In genomic region chr20:8524716-8525343, GRCh38 we compare ENCODE assay signal across 14 cellular contexts.
DNase-seq lines count a peak whose midpoint lies in the region; ATAC-seq and TF ChIP-seq lines count a peak whose summit lies in the region.
"Had no signal": no experiment of that assay in that cellular context is flagged by ENCODE, and none has a peak within 500 bp of the region (broad histone marks: within the 10 kb centered on the region; RNA-seq: fewer than 3 reads in every experiment).

No MANE protein-coding gene starts in this region.

- no peak overlapping the region for H3K23ac ChIP-seq in mesendoderm (ENCODE audit: low read length)

- peak overlapping the region; percentile 18 for H2AFZ ChIP-seq in ACC112 (ENCODE audit: low read length, unreplicated experiment)
- H2AFZ ChIP-seq in PC-9, result no peak overlapping the region

- H4K5ac ChIP-seq in mesendoderm (ENCODE audit: low read length), result no peak overlapping the region

- peak overlapping the region; percentile 55; the same call in 1 of the 2 replicates for H3K27ac Mint-ChIP-seq in WTC11
- no peak overlapping the region for H3K27ac Mint-ChIP-seq in activated CD4-positive, alpha-beta memory T cell treated with anti-CD3 and anti-CD28 coated beads, Interleukin-2, amount 10 ng/mL, durations not matched to agents 7 days and 5 days
- H3K27ac Mint-ChIP-seq: CD4-positive, alpha-beta memory T cell had no signal

- no peaks in the 10 kb centered on the region for H3K79me1 ChIP-seq in mesendoderm (ENCODE audit: low read length)

- no peak overlapping the region for H2AK5ac ChIP-seq in mesendoderm (ENCODE audit: low read length)

- H3K4me1 ChIP-seq in ACC112 (ENCODE audit: control insufficient read depth, insufficient read depth, low read length, unreplicated experiment), result peaks cover 5% of the 10 kb centered on the region
- H3K4me1 ChIP-seq in HUES6 (ENCODE audit: control insufficient read depth, insufficient read depth, low read length), result peaks cover 9% of the 10 kb centered on the region
- peaks cover 7% of the 10 kb centered on the region for H3K4me1 ChIP-seq in mesendoderm (ENCODE audit: control insufficient read depth, low read depth, low read length)
- H3K4me1 ChIP-seq in PC-9 (replicated peaks; ENCODE audit: insufficient read depth), result no peaks in the 10 kb centered on the region

- no peaks in the 10 kb centered on the region for H3K9me2 ChIP-seq in PC-9 (ENCODE audit: insufficient read depth)

- no peak overlapping the region for H3K56ac ChIP-seq in mesendoderm (ENCODE audit: low read length)

- H3K27ac ChIP-seq in ACC112 (ENCODE audit: low read depth, low read length) (no peak overlapping the region), HUES6 (ENCODE audit: low read depth, low read length) (peak overlapping the region; percentile 58; the same call in 1 of the 2 replicates), mesendoderm (ENCODE audit: low read depth, low read length) (no peak overlapping the region), PC-9 (no peak overlapping the region)

- H3K4me3 Mint-ChIP-seq in WTC11, result no peak overlapping the region
- H3K4me3 Mint-ChIP-seq in activated CD4-positive, alpha-beta memory T cell treated with anti-CD3 and anti-CD28 coated beads, Interleukin-2, amount 10 ng/mL, durations not matched to agents 7 days and 5 days, result no peak overlapping the region
- H3K4me3 Mint-ChIP-seq: CD4-positive, alpha-beta memory T cell had no signal

- no peak overlapping the region for H2BK15ac ChIP-seq in mesendoderm (replicated peaks; ENCODE audit: low read depth)

- no peak overlapping the region for H3K4ac ChIP-seq in mesendoderm (ENCODE audit: low read depth, low read length)

- peaks cover 3% of the 10 kb centered on the region; the same call in 1 of the 2 replicates for H4K20me1 ChIP-seq in PC-9 (ENCODE audit: insufficient read depth)

- H3K36me3 Mint-ChIP-seq in WTC11, result no peaks in the 10 kb centered on the region
- no peaks in the 10 kb centered on the region for H3K36me3 Mint-ChIP-seq in activated CD4-positive, alpha-beta memory T cell treated with anti-CD3 and anti-CD28 coated beads, Interleukin-2, amount 10 ng/mL, durations not matched to agents 7 days and 5 days (ENCODE audit: low read depth)
- H3K36me3 Mint-ChIP-seq: CD4-positive, alpha-beta memory T cell had no signal

- H3K9me3 ChIP-seq in HUES6 (ENCODE audit: control insufficient read depth, insufficient read depth, low read depth, low read length), result no peaks in the 10 kb centered on the region
- no peaks in the 10 kb centered on the region for H3K9me3 ChIP-seq in PC-9 (ENCODE audit: insufficient read depth, low read depth)
- H3K9me3 ChIP-seq: BE2C had no signal

- H3K18ac ChIP-seq in mesendoderm (ENCODE audit: low read length), result peak overlapping the region; percentile 9

- H3K79me2 ChIP-seq in ACC112 (ENCODE audit: control insufficient read depth, insufficient read depth, low read length, unreplicated experiment), result no peaks in the 10 kb centered on the region
- no peaks in the 10 kb centered on the region for H3K79me2 ChIP-seq in mesendoderm (ENCODE audit: control insufficient read depth, insufficient read depth, low read length)
- no peaks in the 10 kb centered on the region for H3K79me2 ChIP-seq in PC-9 (ENCODE audit: low read depth)

- H3K27me3 ChIP-seq in ACC112 (ENCODE audit: insufficient read depth, low read length), result no peaks in the 10 kb centered on the region
- H3K27me3 ChIP-seq in HUES6 (ENCODE audit: control insufficient read depth, insufficient read depth, low read length), result no peaks in the 10 kb centered on the region
- no peaks in the 10 kb centered on the region for H3K27me3 ChIP-seq in mesendoderm (ENCODE audit: insufficient read depth, low read length, poor library complexity)
- no peaks in the 10 kb centered on the region for H3K27me3 ChIP-seq in PC-9 (ENCODE audit: insufficient read depth, low read depth)
- H3K27me3 ChIP-seq: BE2C had no signal

- H3K4me1 Mint-ChIP-seq in WTC11, result peaks cover 20% of the 10 kb centered on the region
- H3K4me1 Mint-ChIP-seq in activated CD4-positive, alpha-beta memory T cell treated with anti-CD3 and anti-CD28 coated beads, Interleukin-2, amount 10 ng/mL, durations not matched to agents 7 days and 5 days, result no peaks in the 10 kb centered on the region
- H3K4me1 Mint-ChIP-seq: CD4-positive, alpha-beta memory T cell had no signal

- no peak for TF ChIP-seq CTCF in WTC11 (IDR thresholded peaks at IDR 0.05)
- TF ChIP-seq CTCF in PC-9 (conservative IDR thresholded peaks at IDR 0.05), result no peak

- POLR2A ChIA-PET in WTC11 (lab: Charles Lee) (no interaction called here), PC-9 (lab: Charles Lee; ENCODE audit: unreplicated experiment) (no interaction called here)
- POLR2A ChIA-PET in activated CD4-positive, alpha-beta memory T cell treated with anti-CD3 and anti-CD28 coated beads, Interleukin-2, amount 10 ng/mL, durations not matched to agents 7 days and 5 days (lab: Charles Lee), result no interaction called here

- intact Hi-C loops in PC-9 (cut with micrococcal nuclease; ENCODE audit: unreplicated experiment), result no loop called here

- H2BK5ac ChIP-seq in mesendoderm (ENCODE audit: low read length), result no peak overlapping the region

- CTCF ChIA-PET in WTC11 (lab: Charles Lee) (interaction anchor here (0.8 kb wide), 1 partner anchor 84 kb away, joined by 3 read pairs; no protein-coding TSS in a partner anchor), PC-9 (lab: Charles Lee) (no interaction called here)
- CTCF ChIA-PET in activated CD4-positive, alpha-beta memory T cell treated with anti-CD3 and anti-CD28 coated beads, Interleukin-2, amount 10 ng/mL, durations not matched to agents 7 days and 5 days (lab: Charles Lee), result no interaction called here

- no peaks in the 10 kb centered on the region for H3F3A ChIP-seq in PC-9 (ENCODE audit: insufficient read depth, low read depth)

- no peaks in the 10 kb centered on the region for H3K9me3 Mint-ChIP-seq in WTC11
- no peaks in the 10 kb centered on the region for H3K9me3 Mint-ChIP-seq in activated CD4-positive, alpha-beta memory T cell treated with anti-CD3 and anti-CD28 coated beads, Interleukin-2, amount 10 ng/mL, durations not matched to agents 7 days and 5 days
- H3K9me3 Mint-ChIP-seq: CD4-positive, alpha-beta memory T cell had no signal

- H2BK120ac ChIP-seq in mesendoderm (ENCODE audit: low read depth, low read length), result no peak overlapping the region

- no TSS peak for BruUV-seq in PC-9 (replicated peaks; lab: Mats Ljungman, UMichigan)

- no peaks in the 10 kb centered on the region for H3K36me3 ChIP-seq in ACC112 (ENCODE audit: insufficient read depth, low read length)
- no peaks in the 10 kb centered on the region for H3K36me3 ChIP-seq in HUES6 (ENCODE audit: control insufficient read depth, insufficient read depth, low read length)
- no peaks in the 10 kb centered on the region for H3K36me3 ChIP-seq in mesendoderm (ENCODE audit: control insufficient read depth, insufficient read depth, low read length)
- no peaks in the 10 kb centered on the region for H3K36me3 ChIP-seq in PC-9 (ENCODE audit: low read depth)
- H3K36me3 ChIP-seq: BE2C had no signal

- no peaks in the 10 kb centered on the region for H3K27me3 Mint-ChIP-seq in WTC11 (ENCODE audit: low read depth)
- H3K27me3 Mint-ChIP-seq in activated CD4-positive, alpha-beta memory T cell treated with anti-CD3 and anti-CD28 coated beads, Interleukin-2, amount 10 ng/mL, durations not matched to agents 7 days and 5 days, result no peaks in the 10 kb centered on the region
- H3K27me3 Mint-ChIP-seq: CD4-positive, alpha-beta memory T cell had no signal

- no CpG with 5 or more reads among the region's 1 CpG for WGBS in mesendoderm (ENCODE audit: extremely low coverage, insufficient coverage, low lambda C conversion rate)

- H3K9ac ChIP-seq in HUES6 (ENCODE audit: low read length) (no peak overlapping the region), mesendoderm (ENCODE audit: low read length) (no peak overlapping the region)

- H3K4me3 ChIP-seq in ACC112 (ENCODE audit: low read depth, low read length), result no peak overlapping the region
- H3K4me3 ChIP-seq in HUES6 (ENCODE audit: low read depth, low read length), result no peak overlapping the region
- no peak overlapping the region for H3K4me3 ChIP-seq in mesendoderm (ENCODE audit: low read length)
- no peak overlapping the region for H3K4me3 ChIP-seq in PC-9

- H3K4me2 ChIP-seq in mesendoderm (ENCODE audit: low read length), result no peak overlapping the region
- no peak overlapping the region for H3K4me2 ChIP-seq in PC-9

- ATAC-seq in WTC11 (peak; percentile 69), HG02759 (IDR thresholded peaks at IDR 0.05; ENCODE audit: unreplicated experiment) (no peak)

- DNase-seq in WTC11 (ENCODE audit: low spot score) (no peak), mesendoderm (peak; percentile 30), PC-9 (no peak)
- DNase-seq in activated CD4-positive, alpha-beta memory T cell treated with anti-CD3 and anti-CD28 coated beads, Interleukin-2, amount 10 ng/mL, durations not matched to agents 7 days and 5 days, result no peak
- DNase-seq: BE2C; CD4-positive, alpha-beta memory T cell; GF-D8; NCI-H1436 treated with DMSO at 0.1 percent for 48 hours; NCI-H774; SIG-M5; SW 1271 had no signal

- no peak overlapping the region for H4K8ac ChIP-seq in mesendoderm (ENCODE audit: low read depth, low read length)

TF ChIP-seq in WTC11, 78 proteins besides CTCF, POLR2A, EP300 and RAD21:
- TF ChIP-seq GTF2I (CRISPR knock-in tag; conservative IDR thresholded peaks at IDR 0.05) (no peak), TEAD4 (CRISPR knock-in tag; IDR thresholded peaks at IDR 0.05) (no peak), ATF1 (CRISPR knock-in tag; IDR thresholded peaks at IDR 0.05) (no peak)
